15 cellular contexts compared by ENCODE assay signal in genomic region chr20:15923030-15923776, GRCh38.
DNase-seq lines count a peak whose midpoint lies in the region; ATAC-seq and TF ChIP-seq lines count a peak whose summit lies in the region.
"Had no signal": no experiment of that assay in that cellular context is flagged by ENCODE, and none has a peak within 500 bp of the region (broad histone marks: within the 10 kb centered on the region; RNA-seq: fewer than 3 reads in every experiment).

No MANE protein-coding gene starts in this region.

- H4K20me1 ChIP-seq in BLaER1: no peaks in the 10 kb centered on the region

- no TSS peak for BruUV-seq in Calu3 (replicated peaks; lab: Mats Ljungman, UMichigan)

- H3K27ac Mint-ChIP-seq in osteocyte (ENCODE audit: unreplicated experiment) (no peak overlapping the region), Calu3 (ENCODE audit: unreplicated experiment) (no peak overlapping the region)
- H3K27ac Mint-ChIP-seq: activated CD8-positive, alpha-beta T cell treated with anti-CD3 and anti-CD28 coated beads, Interleukin-2, amount 10 ng/mL, durations not matched to agents 7 days and 5 days; natural killer cell treated with Interleukin-12 subunit alpha and Interleukin-12 subunit beta and Interleukin-15 and Interleukin-18, amount 100 ng/mL, for 72 hours had no signal

- intact Hi-C loops in Calu3 (cut with micrococcal nuclease; ENCODE audit: unreplicated experiment): no loop called here

- H3K27me3 ChIP-seq in BLaER1: no peaks in the 10 kb centered on the region

- H3K27ac ChIP-seq in BLaER1: peak overlapping the region; percentile 71
- H3K27ac ChIP-seq: A549 had no signal

- H3K4me3 Mint-ChIP-seq in osteocyte (ENCODE audit: unreplicated experiment) (no peak overlapping the region), Calu3 (ENCODE audit: low read depth, unreplicated experiment) (no peak overlapping the region)
- H3K4me3 Mint-ChIP-seq: activated CD8-positive, alpha-beta T cell treated with anti-CD3 and anti-CD28 coated beads, Interleukin-2, amount 10 ng/mL, durations not matched to agents 7 days and 5 days; natural killer cell treated with Interleukin-12 subunit alpha and Interleukin-12 subunit beta and Interleukin-15 and Interleukin-18, amount 100 ng/mL, for 72 hours had no signal

- peak overlapping the region; percentile 76 for H3K9ac ChIP-seq in BLaER1

- peak overlapping the region; percentile 66 for H3K4me3 ChIP-seq in BLaER1
- H3K4me3 ChIP-seq: A549 had no signal

- CTCF ChIA-PET in Calu3 (lab: Charles Lee): no interaction called here

- ATAC-seq in GM19395 (IDR thresholded peaks at IDR 0.05; ENCODE audit: unreplicated experiment) (peak; percentile 88), HG02798 (IDR thresholded peaks at IDR 0.05; ENCODE audit: poor library complexity, unreplicated experiment) (peak; percentile 68), HG03571 (IDR thresholded peaks at IDR 0.05; ENCODE audit: unreplicated experiment) (peak; percentile 69)
- ATAC-seq: A549; activated CD8-positive, alpha-beta T cell treated with anti-CD3 and anti-CD28 coated beads, Interleukin-2, amount 10 ng/mL, durations not matched to agents 7 days and 5 days; natural killer cell treated with Interleukin-12 subunit alpha and Interleukin-12 subunit beta and Interleukin-15 and Interleukin-18, amount 100 ng/mL, for 72 hours had no signal

- H3K27me3 Mint-ChIP-seq in osteocyte (ENCODE audit: unreplicated experiment): no peaks in the 10 kb centered on the region
- H3K27me3 Mint-ChIP-seq in Calu3 (ENCODE audit: unreplicated experiment): no peaks in the 10 kb centered on the region

- TF ChIP-seq CTCF in osteocyte (IDR thresholded peaks at IDR 0.05) (no peak), Calu3 (IDR thresholded peaks at IDR 0.05; ENCODE audit: unreplicated experiment) (no peak)

- H3K36me3 Mint-ChIP-seq in osteocyte (ENCODE audit: unreplicated experiment) (no peaks in the 10 kb centered on the region), Calu3 (ENCODE audit: insufficient read depth, unreplicated experiment) (no peaks in the 10 kb centered on the region)
- H3K36me3 Mint-ChIP-seq: natural killer cell treated with Interleukin-12 subunit alpha and Interleukin-12 subunit beta and Interleukin-15 and Interleukin-18, amount 100 ng/mL, for 72 hours had no signal

- H3K4me1 ChIP-seq in BLaER1: peaks cover 57% of the 10 kb centered on the region
- H3K4me1 ChIP-seq: A549 had no signal

- DNase-seq in osteocyte (ENCODE audit: extremely low spot score, unreplicated experiment) (no peak), Ammon's horn (ENCODE audit: low spot score) (no peak), G401 (ENCODE audit: low spot score) (no peak), Calu3 (no peak)
- DNase-seq: activated CD8-positive, alpha-beta T cell treated with anti-CD3 and anti-CD28 coated beads, Interleukin-2, amount 10 ng/mL, durations not matched to agents 7 days and 5 days; DND-41; NCI-H1417 treated with DMSO at 0.1 percent for 48 hours; NCI-H748 treated with DMSO at 0.1 percent for 48 hours; stimulated activated CD8-positive, alpha-beta memory T cell treated with anti-CD3 and anti-CD28 coated beads, Interleukin-4, amount 100 ng/mL, for 48 hours had no signal

- in situ Hi-C loops in G401 (cut with HindIII; ENCODE audit: low sequenced_read_pairs): no loop called here

- peaks cover 3% of the 10 kb centered on the region for H3K9me3 Mint-ChIP-seq in osteocyte (ENCODE audit: unreplicated experiment)
- no peaks in the 10 kb centered on the region for H3K9me3 Mint-ChIP-seq in Calu3 (ENCODE audit: low read depth, unreplicated experiment)

- 0 out of 2 replicates have a peak, but pooled peaks cover 4% of the 10 kb centered on the region for H3K36me3 ChIP-seq in BLaER1

- H3K4me1 Mint-ChIP-seq in osteocyte (ENCODE audit: unreplicated experiment): no peaks in the 10 kb centered on the region
- no peaks in the 10 kb centered on the region for H3K4me1 Mint-ChIP-seq in Calu3 (ENCODE audit: low read depth, unreplicated experiment)

- H3K4me2 ChIP-seq in BLaER1: peak overlapping the region; percentile 83
- H3K4me2 ChIP-seq: A549 had no signal

- peaks cover 24% of the 10 kb centered on the region; the same call in 1 of the 2 replicates for H3K9me3 ChIP-seq in BLaER1
